In genomic region chr9:93587284-93587650, GRCh38 we compare ENCODE assay signal across 18 cellular contexts.
"Had no signal": no experiment of that assay in that cellular context is flagged by ENCODE, and none has a peak within 500 bp of the region (broad histone marks: within the 10 kb centered on the region; RNA-seq: fewer than 3 reads in every experiment).

No MANE protein-coding gene starts in this region.

- H3K36me3 ChIP-seq: cardiac muscle cell, left ventricle myocardium inferior, stomach had no signal

- H3K27ac Mint-ChIP-seq: activated CD4-positive, alpha-beta T cell treated with anti-CD3 and anti-CD28 coated beads, Interleukin-2, amount 10 ng/mL, durations not matched to agents 24 days and 14 days; activated naive CD8-positive, alpha-beta T cell; activated T-helper 1 cell treated with anti-CD3 and anti-CD28 coated beads, Interleukin-12 subunit alpha, Interleukin-12 subunit beta, Interleukin-2, Interleukin-4 antibody, amounts not matched to agents 30 ng/mL and 10 ng/mL and 1 ng/mL, durations not matched to agents 14 hours and 24 hours and 36 hours had no signal

- H3K27me3 ChIP-seq: cardiac muscle cell, dorsolateral prefrontal cortex, stomach had no signal

- H3K27me3 Mint-ChIP-seq: activated CD4-positive, alpha-beta T cell treated with anti-CD3 and anti-CD28 coated beads, Interleukin-2, amount 10 ng/mL, durations not matched to agents 24 days and 14 days; activated naive CD8-positive, alpha-beta T cell; type B pancreatic cell had no signal

- H3K27ac ChIP-seq: cardiac muscle cell, dorsolateral prefrontal cortex, stomach had no signal

- H3K9me3 ChIP-seq: stomach had no signal

- DNase-seq: activated CD4-positive, alpha-beta T cell treated with anti-CD3 and anti-CD28 coated beads, Interleukin-2, amount 10 ng/mL, durations not matched to agents 24 days and 14 days; activated T-cell treated with anti-CD3 and anti-CD28 coated beads for 4 hours; erythroblast; kidney; left ventricle myocardium inferior; mammary epithelial cell; midbrain; nephron progenitor cell; occipital lobe; retina; stimulated activated CD4-positive, alpha-beta T cell treated with anti-CD3 and anti-CD28 coated beads, Interleukin-2, amount 100 ng/mL, for 24 hours; stomach; T1000 had no signal

- H3K4me3 ChIP-seq: cardiac muscle cell, dorsolateral prefrontal cortex, left ventricle myocardium inferior, stomach had no signal

- H3K4me3 Mint-ChIP-seq: activated CD4-positive, alpha-beta T cell treated with anti-CD3 and anti-CD28 coated beads, Interleukin-2, amount 10 ng/mL, durations not matched to agents 24 days and 14 days; activated naive CD8-positive, alpha-beta T cell; activated T-helper 1 cell treated with anti-CD3 and anti-CD28 coated beads, Interleukin-12 subunit alpha, Interleukin-12 subunit beta, Interleukin-2, Interleukin-4 antibody, amounts not matched to agents 30 ng/mL and 10 ng/mL and 1 ng/mL, durations not matched to agents 14 hours and 24 hours and 36 hours; nephron progenitor cell; type B pancreatic cell had no signal
